Comparison of ENCODE assay signal across 1 cellular context in the genomic region with DNA sequence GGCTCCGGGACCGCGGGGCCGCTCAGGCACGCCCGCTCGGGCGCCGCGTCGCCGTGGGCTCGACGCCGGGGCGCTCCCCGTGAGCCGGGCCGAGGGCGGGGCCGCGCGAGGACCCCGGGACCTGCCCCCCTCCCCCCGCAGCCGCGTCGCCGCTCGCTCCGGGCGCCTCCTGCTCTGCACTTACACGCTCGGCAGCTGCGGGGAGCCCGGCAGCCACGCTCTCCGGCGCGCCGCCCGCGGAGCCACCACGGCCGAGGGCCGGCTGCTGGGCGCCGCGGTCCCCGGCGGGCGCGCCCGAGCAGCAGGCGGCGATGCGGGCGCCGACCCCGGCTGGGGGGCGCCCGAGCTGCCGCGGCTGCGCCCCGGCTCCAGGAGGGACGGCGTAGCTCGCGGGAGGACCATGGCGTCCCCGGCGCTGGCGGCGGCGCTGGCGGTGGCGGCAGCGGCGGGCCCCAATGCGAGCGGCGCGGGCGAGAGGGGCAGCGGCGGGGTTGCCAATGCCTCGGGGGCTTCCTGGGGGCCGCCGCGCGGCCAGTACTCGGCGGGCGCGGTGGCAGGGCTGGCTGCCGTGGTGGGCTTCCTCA.
TF ChIP-seq lines count a peak whose summit lies in the region.

Gene ADRA2C, plus strand, starts transcription at position 179 of the 584 bp plus-strand sequence. Its CDS starts 222 bp downstream, at position 401.

TF ChIP-seq in GM23338, 12 proteins besides CTCF, POLR2A, EP300 and RAD21 (continued from another document):
- TF ChIP-seq ETS1 (IDR thresholded peaks at IDR 0.05), result no peak
- no peak for TF ChIP-seq EZH2phosphoT487 (IDR thresholded peaks at IDR 0.05; ENCODE audit: unreplicated experiment)
- no peak for TF ChIP-seq STAT1 (IDR thresholded peaks at IDR 0.05; ENCODE audit: unreplicated experiment)
- no peak for TF ChIP-seq ZNF114 (CRISPR knock-in tag; IDR thresholded peaks at IDR 0.05)
- no peak for TF ChIP-seq ZNF331 (CRISPR knock-in tag; IDR thresholded peaks at IDR 0.05; ENCODE audit: low read depth)
- TF ChIP-seq, protein P1, sequence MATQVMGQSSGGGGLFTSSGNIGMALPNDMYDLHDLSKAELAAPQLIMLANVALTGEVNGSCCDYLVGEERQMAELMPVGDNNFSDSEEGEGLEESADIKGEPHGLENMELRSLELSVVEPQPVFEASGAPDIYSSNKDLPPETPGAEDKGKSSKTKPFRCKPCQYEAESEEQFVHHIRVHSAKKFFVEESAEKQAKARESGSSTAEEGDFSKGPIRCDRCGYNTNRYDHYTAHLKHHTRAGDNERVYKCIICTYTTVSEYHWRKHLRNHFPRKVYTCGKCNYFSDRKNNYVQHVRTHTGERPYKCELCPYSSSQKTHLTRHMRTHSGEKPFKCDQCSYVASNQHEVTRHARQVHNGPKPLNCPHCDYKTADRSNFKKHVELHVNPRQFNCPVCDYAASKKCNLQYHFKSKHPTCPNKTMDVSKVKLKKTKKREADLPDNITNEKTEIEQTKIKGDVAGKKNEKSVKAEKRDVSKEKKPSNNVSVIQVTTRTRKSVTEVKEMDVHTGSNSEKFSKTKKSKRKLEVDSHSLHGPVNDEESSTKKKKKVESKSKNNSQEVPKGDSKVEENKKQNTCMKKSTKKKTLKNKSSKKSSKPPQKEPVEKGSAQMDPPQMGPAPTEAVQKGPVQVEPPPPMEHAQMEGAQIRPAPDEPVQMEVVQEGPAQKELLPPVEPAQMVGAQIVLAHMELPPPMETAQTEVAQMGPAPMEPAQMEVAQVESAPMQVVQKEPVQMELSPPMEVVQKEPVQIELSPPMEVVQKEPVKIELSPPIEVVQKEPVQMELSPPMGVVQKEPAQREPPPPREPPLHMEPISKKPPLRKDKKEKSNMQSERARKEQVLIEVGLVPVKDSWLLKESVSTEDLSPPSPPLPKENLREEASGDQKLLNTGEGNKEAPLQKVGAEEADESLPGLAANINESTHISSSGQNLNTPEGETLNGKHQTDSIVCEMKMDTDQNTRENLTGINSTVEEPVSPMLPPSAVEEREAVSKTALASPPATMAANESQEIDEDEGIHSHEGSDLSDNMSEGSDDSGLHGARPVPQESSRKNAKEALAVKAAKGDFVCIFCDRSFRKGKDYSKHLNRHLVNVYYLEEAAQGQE (IDR thresholded peaks at IDR 0.05; ENCODE audit: unreplicated experiment), result no peak
- no peak for TF ChIP-seq EZH2 (IDR thresholded peaks at IDR 0.05; ENCODE audit: low read depth, unreplicated experiment)
- TF ChIP-seq, protein P2, sequence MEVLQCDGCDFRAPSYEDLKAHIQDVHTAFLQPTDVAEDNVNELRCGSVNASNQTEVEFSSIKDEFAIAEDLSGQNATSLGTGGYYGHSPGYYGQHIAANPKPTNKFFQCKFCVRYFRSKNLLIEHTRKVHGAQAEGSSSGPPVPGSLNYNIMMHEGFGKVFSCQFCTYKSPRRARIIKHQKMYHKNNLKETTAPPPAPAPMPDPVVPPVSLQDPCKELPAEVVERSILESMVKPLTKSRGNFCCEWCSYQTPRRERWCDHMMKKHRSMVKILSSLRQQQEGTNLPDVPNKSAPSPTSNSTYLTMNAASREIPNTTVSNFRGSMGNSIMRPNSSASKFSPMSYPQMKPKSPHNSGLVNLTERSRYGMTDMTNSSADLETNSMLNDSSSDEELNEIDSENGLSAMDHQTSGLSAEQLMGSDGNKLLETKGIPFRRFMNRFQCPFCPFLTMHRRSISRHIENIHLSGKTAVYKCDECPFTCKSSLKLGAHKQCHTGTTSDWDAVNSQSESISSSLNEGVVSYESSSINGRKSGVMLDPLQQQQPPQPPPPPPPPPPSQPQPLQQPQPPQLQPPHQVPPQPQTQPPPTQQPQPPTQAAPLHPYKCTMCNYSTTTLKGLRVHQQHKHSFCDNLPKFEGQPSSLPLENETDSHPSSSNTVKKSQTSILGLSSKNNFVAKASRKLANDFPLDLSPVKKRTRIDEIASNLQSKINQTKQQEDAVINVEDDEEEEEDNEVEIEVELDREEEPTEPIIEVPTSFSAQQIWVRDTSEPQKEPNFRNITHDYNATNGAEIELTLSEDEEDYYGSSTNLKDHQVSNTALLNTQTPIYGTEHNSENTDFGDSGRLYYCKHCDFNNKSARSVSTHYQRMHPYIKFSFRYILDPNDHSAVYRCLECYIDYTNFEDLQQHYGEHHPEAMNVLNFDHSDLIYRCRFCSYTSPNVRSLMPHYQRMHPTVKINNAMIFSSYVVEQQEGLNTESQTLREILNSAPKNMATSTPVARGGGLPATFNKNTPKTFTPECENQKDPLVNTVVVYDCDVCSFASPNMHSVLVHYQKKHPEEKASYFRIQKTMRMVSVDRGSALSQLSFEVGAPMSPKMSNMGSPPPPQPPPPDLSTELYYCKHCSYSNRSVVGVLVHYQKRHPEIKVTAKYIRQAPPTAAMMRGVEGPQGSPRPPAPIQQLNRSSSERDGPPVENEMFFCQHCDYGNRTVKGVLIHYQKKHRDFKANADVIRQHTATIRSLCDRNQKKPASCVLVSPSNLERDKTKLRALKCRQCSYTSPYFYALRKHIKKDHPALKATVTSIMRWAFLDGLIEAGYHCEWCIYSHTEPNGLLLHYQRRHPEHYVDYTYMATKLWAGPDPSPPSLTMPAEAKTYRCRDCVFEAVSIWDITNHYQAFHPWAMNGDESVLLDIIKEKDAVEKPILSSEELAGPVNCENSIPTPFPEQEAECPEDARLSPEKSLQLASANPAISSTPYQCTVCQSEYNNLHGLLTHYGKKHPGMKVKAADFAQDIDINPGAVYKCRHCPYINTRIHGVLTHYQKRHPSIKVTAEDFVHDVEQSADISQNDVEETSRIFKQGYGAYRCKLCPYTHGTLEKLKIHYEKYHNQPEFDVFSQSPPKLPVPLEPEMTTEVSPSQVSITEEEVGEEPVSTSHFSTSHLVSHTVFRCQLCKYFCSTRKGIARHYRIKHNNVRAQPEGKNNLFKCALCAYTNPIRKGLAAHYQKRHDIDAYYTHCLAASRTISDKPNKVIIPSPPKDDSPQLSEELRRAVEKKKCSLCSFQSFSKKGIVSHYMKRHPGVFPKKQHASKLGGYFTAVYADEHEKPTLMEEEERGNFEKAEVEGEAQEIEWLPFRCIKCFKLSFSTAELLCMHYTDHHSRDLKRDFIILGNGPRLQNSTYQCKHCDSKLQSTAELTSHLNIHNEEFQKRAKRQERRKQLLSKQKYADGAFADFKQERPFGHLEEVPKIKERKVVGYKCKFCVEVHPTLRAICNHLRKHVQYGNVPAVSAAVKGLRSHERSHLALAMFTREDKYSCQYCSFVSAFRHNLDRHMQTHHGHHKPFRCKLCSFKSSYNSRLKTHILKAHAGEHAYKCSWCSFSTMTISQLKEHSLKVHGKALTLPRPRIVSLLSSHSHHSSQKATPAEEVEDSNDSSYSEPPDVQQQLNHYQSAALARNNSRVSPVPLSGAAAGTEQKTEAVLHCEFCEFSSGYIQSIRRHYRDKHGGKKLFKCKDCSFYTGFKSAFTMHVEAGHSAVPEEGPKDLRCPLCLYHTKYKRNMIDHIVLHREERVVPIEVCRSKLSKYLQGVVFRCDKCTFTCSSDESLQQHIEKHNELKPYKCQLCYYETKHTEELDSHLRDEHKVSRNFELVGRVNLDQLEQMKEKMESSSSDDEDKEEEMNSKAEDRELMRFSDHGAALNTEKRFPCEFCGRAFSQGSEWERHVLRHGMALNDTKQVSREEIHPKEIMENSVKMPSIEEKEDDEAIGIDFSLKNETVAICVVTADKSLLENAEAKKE (CRISPR knock-in tag; IDR thresholded peaks at IDR 0.05), result no peak
